In the genomic region with DNA sequence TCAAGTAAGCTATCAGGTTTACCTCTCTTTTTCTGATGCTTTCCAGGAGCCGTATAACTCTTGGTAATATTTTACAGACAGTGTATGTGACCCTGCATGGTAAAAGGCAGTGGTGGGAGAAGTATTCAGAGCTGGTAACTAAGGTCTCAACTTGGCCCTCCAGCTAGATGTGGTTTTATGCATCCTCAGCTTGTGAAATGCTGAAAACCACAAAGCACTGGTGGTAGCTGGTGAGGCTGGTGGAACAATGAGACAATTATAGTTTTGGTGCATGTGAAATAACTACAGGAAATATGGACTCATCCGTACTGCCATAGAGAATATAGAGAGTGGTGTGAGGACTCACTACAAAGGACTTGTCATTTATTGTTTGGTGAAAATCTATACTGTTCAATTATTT, we compare ENCODE assay signal across 17 cellular contexts.
A peak's percentile ranks its signal among the peaks of the same experiment; 100 is the strongest.
DNase-seq lines count a peak whose midpoint lies in the region; ATAC-seq and TF ChIP-seq lines count a peak whose summit lies in the region.
"Had no signal": no experiment of that assay in that cellular context is flagged by ENCODE, and none has a peak within 500 bp of the region (broad histone marks: within the 10 kb centered on the region; RNA-seq: fewer than 3 reads in every experiment).

No MANE protein-coding gene starts in this region.

- no peaks in the 10 kb centered on the region for H3K36me3 ChIP-seq in SJCRH30
- H3K36me3 ChIP-seq: esophagus muscularis mucosa, left lung had no signal

- peak overlapping the region; percentile 74 for H3K27ac ChIP-seq in SJCRH30
- H3K27ac ChIP-seq: esophagus muscularis mucosa, left lung, psoas muscle had no signal

- H3K9me3 ChIP-seq in SJCRH30 (replicated peaks), result no peaks in the 10 kb centered on the region
- H3K9me3 ChIP-seq: esophagus muscularis mucosa, psoas muscle had no signal

- DNase-seq in Kasumi-1 (lab: John Stamatoyannopoulos, UW) (peak; percentile 89 to 93), SJCRH30 (peak; percentile 80 to 93), iris pigment epithelial cell (ENCODE audit: low read depth) (peak; percentile 29), nucleus accumbens (lab: John Stamatoyannopoulos, UW) (no peak), NCI-H1694 (lab: John Stamatoyannopoulos, UW) (no peak), omental fat pad (ENCODE audit: low spot score) (no peak)
- DNase-seq: activated CD4-positive, alpha-beta memory T cell treated with anti-CD3 and anti-CD28 coated beads, Interleukin-2, amount 10 ng/mL, durations not matched to agents 7 days and 5 days; aorta; DMS153; left lung; NCI-H187; NCI-H524; psoas muscle had no signal

- H3K4me1 ChIP-seq in SJCRH30, result peaks cover 17% of the 10 kb centered on the region
- H3K4me1 ChIP-seq: esophagus muscularis mucosa, left lung, psoas muscle had no signal

- no peak for TF ChIP-seq CTCF in omental fat pad (IDR thresholded peaks at IDR 0.05)

- ATAC-seq in GM18511 (IDR thresholded peaks at IDR 0.05; ENCODE audit: unreplicated experiment), result peak; percentile 66
- ATAC-seq in SK-N-SH treated with all-trans-retinoic acid at 6 μM for 48 hours, result no peak
- ATAC-seq in omental fat pad (ENCODE audit: low FRiP score), result no peak
- ATAC-seq: left lung, psoas muscle, Right ventricle myocardium inferior had no signal

- no peaks in the 10 kb centered on the region for H3K27me3 ChIP-seq in SJCRH30
- H3K27me3 ChIP-seq: esophagus muscularis mucosa, left lung had no signal

- H3K4me3 ChIP-seq in SJCRH30, result no peak overlapping the region
- H3K4me3 ChIP-seq: esophagus muscularis mucosa, left lung, psoas muscle had no signal

TF ChIP-seq in SK-N-SH treated with all-trans-retinoic acid at 6 μM for 48 hours, 23 proteins besides CTCF, POLR2A, EP300 and RAD21:
- no peak for TF ChIP-seq TCF4 (CRISPR knock-in tag; IDR thresholded peaks at IDR 0.05; ENCODE audit: borderline replicate concordance)
- TF ChIP-seq PPARA (CRISPR knock-in tag; IDR thresholded peaks at IDR 0.05; ENCODE audit: borderline replicate concordance), result no peak
- TF ChIP-seq, protein P1, sequence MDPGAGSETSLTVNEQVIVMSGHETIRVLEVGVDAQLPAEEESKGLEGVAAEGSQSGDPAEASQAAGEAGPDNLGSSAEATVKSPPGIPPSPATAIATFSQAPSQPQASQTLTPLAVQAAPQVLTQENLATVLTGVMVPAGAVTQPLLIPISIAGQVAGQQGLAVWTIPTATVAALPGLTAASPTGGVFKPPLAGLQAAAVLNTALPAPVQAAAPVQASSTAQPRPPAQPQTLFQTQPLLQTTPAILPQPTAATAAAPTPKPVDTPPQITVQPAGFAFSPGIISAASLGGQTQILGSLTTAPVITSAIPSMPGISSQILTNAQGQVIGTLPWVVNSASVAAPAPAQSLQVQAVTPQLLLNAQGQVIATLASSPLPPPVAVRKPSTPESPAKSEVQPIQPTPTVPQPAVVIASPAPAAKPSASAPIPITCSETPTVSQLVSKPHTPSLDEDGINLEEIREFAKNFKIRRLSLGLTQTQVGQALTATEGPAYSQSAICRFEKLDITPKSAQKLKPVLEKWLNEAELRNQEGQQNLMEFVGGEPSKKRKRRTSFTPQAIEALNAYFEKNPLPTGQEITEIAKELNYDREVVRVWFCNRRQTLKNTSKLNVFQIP (CRISPR knock-in tag; IDR thresholded peaks at IDR 0.05; ENCODE audit: borderline replicate concordance, low read depth), result no peak

Comparison
In these comparisons a context has a peak if more than half of its experiments do, and no peak if none do; other contexts are left out.
1. DNase-seq: peak in Kasumi-1 (2 of 2), SJCRH30 (2 of 2) and iris pigment epithelial cell (single experiment); none in nucleus accumbens (0 of 56), NCI-H1694 (single experiment) and omental fat pad (single experiment).